In genomic region chr17:50749243-50749642, GRCh38 we compare ENCODE assay signal across 25 cellular contexts. TPM values are rescaled to one million over a fixed set of nuclear protein-coding genes. Genes with fewer than 3 reads are reported as not detected.
DNase-seq lines count a peak whose midpoint lies in the region; ATAC-seq, FAIRE-seq and TF ChIP-seq lines count a peak whose summit lies in the region.
"Had no signal": no experiment of that assay in that cellular context is flagged by ENCODE, and none has a peak within 500 bp of the region (broad histone marks: within the 10 kb centered on the region; RNA-seq: fewer than 3 reads in every experiment).

No MANE protein-coding gene starts in this region.

- POLR2A ChIA-PET in HEK293 (lab: Yijun Ruan, JAX), result interaction anchor here (0.9 kb wide), 1 partner anchor 30 kb away, joined by 3 read pairs; no protein-coding TSS in a partner anchor

- DNase-seq in activated naive CD4-positive, alpha-beta T cell treated with anti-CD3 and anti-CD28 coated beads, Interleukin-2, amount 50 U/mL, for 16 hours, result no peak
- DNase-seq in keratinocyte (ENCODE audit: low read depth, low spot score), result no peak
- no peak for DNase-seq in ACHN
- DNase-seq in sciatic nerve (ENCODE audit: low spot score), result no peak
- DNase-seq: DMS153, GDM1, HCEC 1CT, Kasumi-1, MG63, NCI-H1048, NCI-H1436, NCI-H1930, NCI-H226, NCI-H524 treated with DMSO at 0.1 percent for 48 hours, PC-3, RPMI8226, SHP77 treated with DMSO at 0.1 percent for 48 hours, SK-N-SH had no signal

- H3K4me3 ChIP-seq in HEK293 (ENCODE audit: low read depth, low read length), result no peak overlapping the region
- no peak overlapping the region for H3K4me3 ChIP-seq in keratinocyte (ENCODE audit: control insufficient read depth in 2 of 3, extremely low read depth in 1 of 3, insufficient read depth in 2 of 3, low read depth in 1 of 3, low read length in 3 of 3)
- H3K4me3 ChIP-seq: MG63 had no signal

- H3K4me3 Mint-ChIP-seq in activated naive CD4-positive, alpha-beta T cell treated with anti-CD3 and anti-CD28 coated beads, Interleukin-2, amount 50 U/mL, for 24 hours, result no peak overlapping the region
- no peak overlapping the region for H3K4me3 Mint-ChIP-seq in stimulated activated memory B cell treated with anti-CD40 and anti-IgM and Interleukin-4, amounts not matched to agents 10 μg/mL and 1 μg/mL and 100 μg/mL, for 72 hours
- H3K4me3 Mint-ChIP-seq: IgD-negative memory B cell had no signal

- TF ChIP-seq CTCF in HEK293 (tag by site-specific recombination; IDR thresholded peaks at IDR 0.05), result no peak
- no peak for TF ChIP-seq CTCF in keratinocyte (optimal IDR thresholded peaks at IDR 0.05 in 1 of 3, IDR thresholded peaks at IDR 0.05 in 1 of 3, conservative IDR thresholded peaks at IDR 0.05 in 1 of 3; ENCODE audit: extremely low read depth in 1 of 3, insufficient read depth in 2 of 3, low read length in 3 of 3)

- H3K27me3 Mint-ChIP-seq in activated naive CD4-positive, alpha-beta T cell treated with anti-CD3 and anti-CD28 coated beads, Interleukin-2, amount 50 U/mL, for 24 hours, result no peaks in the 10 kb centered on the region
- H3K27me3 Mint-ChIP-seq in stimulated activated memory B cell treated with anti-CD40 and anti-IgM and Interleukin-4, amounts not matched to agents 10 μg/mL and 1 μg/mL and 100 μg/mL, for 72 hours, result no peaks in the 10 kb centered on the region
- H3K27me3 Mint-ChIP-seq: IgD-negative memory B cell had no signal

- in situ Hi-C loops in ACHN (cut with HindIII; ENCODE audit: low pct_ligation_motif_present, low pct_unique_long_range_greater_than_20kb, low sequenced_read_pairs), result no loop called here

- H3K79me2 ChIP-seq in keratinocyte (ENCODE audit: control insufficient read depth, insufficient read depth, low read length), result peaks cover 4% of the 10 kb centered on the region

- H3K4me1 Mint-ChIP-seq in activated naive CD4-positive, alpha-beta T cell treated with anti-CD3 and anti-CD28 coated beads, Interleukin-2, amount 50 U/mL, for 24 hours, result peaks cover 9% of the 10 kb centered on the region
- H3K4me1 Mint-ChIP-seq in stimulated activated memory B cell treated with anti-CD40 and anti-IgM and Interleukin-4, amounts not matched to agents 10 μg/mL and 1 μg/mL and 100 μg/mL, for 72 hours, result no peaks in the 10 kb centered on the region

- no peak overlapping the region for H3K4me2 ChIP-seq in keratinocyte (ENCODE audit: control insufficient read depth, extremely low read depth, insufficient read depth, low read depth, low read length)
- H3K4me2 ChIP-seq: SK-N-SH had no signal

- H3K27ac Mint-ChIP-seq in activated naive CD4-positive, alpha-beta T cell treated with anti-CD3 and anti-CD28 coated beads, Interleukin-2, amount 50 U/mL, for 24 hours, result peak overlapping the region; percentile 6
- H3K27ac Mint-ChIP-seq in stimulated activated memory B cell treated with anti-CD40 and anti-IgM and Interleukin-4, amounts not matched to agents 10 μg/mL and 1 μg/mL and 100 μg/mL, for 72 hours, result no peak overlapping the region
- H3K27ac Mint-ChIP-seq: IgD-negative memory B cell had no signal

- H3K36me3 Mint-ChIP-seq in activated naive CD4-positive, alpha-beta T cell treated with anti-CD3 and anti-CD28 coated beads, Interleukin-2, amount 50 U/mL, for 24 hours, result peaks cover 24% of the 10 kb centered on the region
- H3K36me3 Mint-ChIP-seq in stimulated activated memory B cell treated with anti-CD40 and anti-IgM and Interleukin-4, amounts not matched to agents 10 μg/mL and 1 μg/mL and 100 μg/mL, for 72 hours, result peaks cover 48% of the 10 kb centered on the region

- no peaks in the 10 kb centered on the region for H3K9me1 ChIP-seq in keratinocyte (ENCODE audit: control insufficient read depth, extremely low read depth, insufficient read depth, low read length)

- intact Hi-C loops in sciatic nerve (cut with DNase I), result no loop called here

- ATAC-seq in stimulated activated memory B cell treated with anti-CD40 and anti-IgM and Interleukin-4, amounts not matched to agents 10 μg/mL and 1 μg/mL and 100 μg/mL, for 72 hours, result no peak
- ATAC-seq in sciatic nerve, result no peak
- ATAC-seq: PC-3 had no signal

- H3K36me3 ChIP-seq in HEK293 (ENCODE audit: control insufficient read depth in 2 of 2, insufficient read depth in 1 of 2, low read length in 2 of 2) (peaks cover 97 to 99% of the 10 kb centered on the region in 2 experiments), keratinocyte (ENCODE audit: control insufficient read depth in 2 of 2, extremely low read depth in 1 of 2, insufficient read depth in 2 of 2, low read length in 2 of 2) (peaks cover 27 to 28% of the 10 kb centered on the region in 2 experiments)

- no peaks in the 10 kb centered on the region for H3K9me3 Mint-ChIP-seq in activated naive CD4-positive, alpha-beta T cell treated with anti-CD3 and anti-CD28 coated beads, Interleukin-2, amount 50 U/mL, for 24 hours
- H3K9me3 Mint-ChIP-seq in stimulated activated memory B cell treated with anti-CD40 and anti-IgM and Interleukin-4, amounts not matched to agents 10 μg/mL and 1 μg/mL and 100 μg/mL, for 72 hours, result no peaks in the 10 kb centered on the region
- H3K9me3 Mint-ChIP-seq: IgD-negative memory B cell had no signal

- FAIRE-seq in keratinocyte (lab: Jason Lieb, UNC), result peak; percentile 65

- H3K9ac ChIP-seq in keratinocyte (ENCODE audit: control insufficient read depth, extremely low read depth, insufficient read depth, low read length), result no peak overlapping the region
- H3K9ac ChIP-seq: SK-N-SH had no signal

- H3K27ac ChIP-seq in HEK293 (ENCODE audit: extremely low read depth, low read depth, low read length) (no peak overlapping the region), keratinocyte (ENCODE audit: control insufficient read depth, insufficient read depth, low read length) (no peak overlapping the region)

- CTCF ChIA-PET in HEK293 (lab: Yijun Ruan, JAX), result interaction anchor here (0.6 kb wide), 1 partner anchor 267 kb away, joined by 3 read pairs; no protein-coding TSS in a partner anchor

- H2AFZ ChIP-seq in keratinocyte (ENCODE audit: control insufficient read depth, low read length), result no peak overlapping the region

- dilution Hi-C loops in keratinocyte (cut with MboI; ENCODE audit: extremely low pct_ligation_motif_present, low sequenced_read_pairs), result no loop called here

- H3K9me3 ChIP-seq in HEK293 (ENCODE audit: control insufficient read depth, insufficient read depth, low read depth, low read length), result no peaks in the 10 kb centered on the region
- no peaks in the 10 kb centered on the region for H3K9me3 ChIP-seq in keratinocyte (ENCODE audit: control insufficient read depth, low read depth, low read length)
- H3K9me3 ChIP-seq: MG63, SK-N-SH had no signal

- H3K4me1 ChIP-seq in HEK293 (ENCODE audit: control insufficient read depth, insufficient read depth, low read length) (0 out of 2 replicates have a peak, but pooled peaks cover 2% of the 10 kb centered on the region), keratinocyte (ENCODE audit: control insufficient read depth, extremely low read depth, insufficient read depth, low read length) (no peaks in the 10 kb centered on the region)

- no peaks in the 10 kb centered on the region for H3K27me3 ChIP-seq in keratinocyte (ENCODE audit: control insufficient read depth, extremely low read depth, insufficient read depth, low read length)
- H3K27me3 ChIP-seq: MG63 had no signal

- H4K20me1 ChIP-seq in keratinocyte (ENCODE audit: control insufficient read depth, extremely low read depth, insufficient read depth, low read length), result no peaks in the 10 kb centered on the region

TF ChIP-seq in HEK293, 187 proteins besides CTCF, POLR2A, EP300 and RAD21:
- TF ChIP-seq ZNF664 (tag by site-specific recombination; IDR thresholded peaks at IDR 0.05), result no peak
- TF ChIP-seq ZNF76 (tag by site-specific recombination; IDR thresholded peaks at IDR 0.05; ENCODE audit: borderline replicate concordance, low read depth), result no peak
- peak; percentile 95 for TF ChIP-seq ZNF600 (tag by site-specific recombination; IDR thresholded peaks at IDR 0.05)
- TF ChIP-seq ZNF449 (tag by site-specific recombination; IDR thresholded peaks at IDR 0.05), result no peak

RNA-seq across cellular contexts. Expression of gene ANKRD40CL, which starts 18.1 kb away (rescaled TPM):
- not detected in 3 replicates for polyA plus RNA-seq in keratinocyte
- not detected for polyA plus RNA-seq in keratinocyte (2011; ENCODE audit: low read depth)
- not detected in 2 replicates for polyA plus RNA-seq in keratinocyte (2011; cell fraction: cytosol; rRNA removed)
- not detected in 2 replicates for polyA plus RNA-seq in keratinocyte (2011; cell fraction: nucleus; rRNA removed)
- polyA plus RNA-seq in keratinocyte (2012; ENCODE audit: low replicate concordance), result not detected in 2 replicates
- polyA minus RNA-seq in keratinocyte, result not detected in 3 replicates
- polyA minus RNA-seq in keratinocyte (2011; cell fraction: cytosol; rRNA and poly(A)+ RNA removed), result not detected
- polyA minus RNA-seq in keratinocyte (2011; cell fraction: nucleus; rRNA and poly(A)+ RNA removed), result not detected in 2 replicates
- total RNA-seq in sciatic nerve, result not detected
- total RNA-seq: Daoy, HT1080, PC-3 had no signal
- polyA plus RNA-seq: AG04450, IgD-negative memory B cell, SK-N-SH had no signal

RNA-seq across cellular contexts. Expression of gene LUC7L3, which starts 29.8 kb away (rescaled TPM):
- 47.8 to 92.4 TPM (median 53.3 TPM) in 3 replicates for polyA plus RNA-seq in keratinocyte
- 521 TPM for polyA plus RNA-seq in keratinocyte (2011; ENCODE audit: low read depth)
- polyA plus RNA-seq in keratinocyte (2011; cell fraction: cytosol; rRNA removed), result 21.0 and 29.9 TPM in 2 replicates
- polyA plus RNA-seq in keratinocyte (2011; cell fraction: nucleus; rRNA removed), result 153 and 263 TPM in 2 replicates
- 64.5 and 89.1 TPM in 2 replicates for polyA plus RNA-seq in keratinocyte (2012; ENCODE audit: low replicate concordance)
- polyA minus RNA-seq in keratinocyte, result 4.0 to 18.2 TPM (median 4.3 TPM) in 3 replicates
- polyA minus RNA-seq in keratinocyte (2011; cell fraction: cytosol; rRNA and poly(A)+ RNA removed), result 12.9 TPM
- polyA minus RNA-seq in keratinocyte (2011; cell fraction: nucleus; rRNA and poly(A)+ RNA removed), result 48.9 and 58.2 TPM in 2 replicates
- total RNA-seq in sciatic nerve, result 229 TPM

RNA-seq across cellular contexts. Expression of gene ANKRD40, which starts 41.5 kb away (rescaled TPM):
- polyA plus RNA-seq in keratinocyte, result 19.3 to 39.8 TPM (median 32.7 TPM) in 3 replicates
- 5.4 TPM for polyA plus RNA-seq in keratinocyte (2011; ENCODE audit: low read depth)
- polyA plus RNA-seq in keratinocyte (2011; cell fraction: cytosol; rRNA removed), result 22.2 and 33.6 TPM in 2 replicates
- polyA plus RNA-seq in keratinocyte (2011; cell fraction: nucleus; rRNA removed), result 31.0 and 36.9 TPM in 2 replicates
- polyA plus RNA-seq in keratinocyte (2012; ENCODE audit: low replicate concordance), result 13.4 and 22.8 TPM in 2 replicates
- 16.5 to 30.1 TPM (median 20.5 TPM) in 3 replicates for polyA minus RNA-seq in keratinocyte
- 21.7 TPM for polyA minus RNA-seq in keratinocyte (2011; cell fraction: cytosol; rRNA and poly(A)+ RNA removed)
- polyA minus RNA-seq in keratinocyte (2011; cell fraction: nucleus; rRNA and poly(A)+ RNA removed), result 11.2 and 20.5 TPM in 2 replicates
- 106 TPM for total RNA-seq in sciatic nerve
